Comparison of ENCODE assay signal across 9 cellular contexts in the genomic region with DNA sequence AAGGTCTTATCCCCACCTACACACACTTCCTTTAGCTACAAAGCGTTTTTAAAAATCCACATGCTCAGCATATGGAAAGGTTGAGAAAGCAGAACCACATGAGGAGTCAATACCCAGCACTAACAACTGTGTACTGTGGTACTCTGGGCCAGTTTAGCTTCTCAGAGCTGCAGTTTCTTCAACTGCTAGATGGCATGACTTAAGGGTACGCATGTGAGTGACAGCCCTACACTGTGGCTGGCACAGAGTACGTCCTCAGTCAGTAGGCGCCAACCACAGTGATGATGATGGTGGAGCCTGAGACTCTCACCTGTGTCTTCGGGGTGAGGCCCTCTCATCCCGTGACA. TPM values are rescaled to one million over a fixed set of nuclear protein-coding genes. Genes with fewer than 3 reads are reported as not detected.
DNase-seq lines count a peak whose midpoint lies in the region; ATAC-seq, FAIRE-seq and TF ChIP-seq lines count a peak whose summit lies in the region.
"Had no signal": no experiment of that assay in that cellular context is flagged by ENCODE, and none has a peak within 500 bp of the region (broad histone marks: within the 10 kb centered on the region; RNA-seq: fewer than 3 reads in every experiment).

No MANE protein-coding gene starts in this region.

- no peak for FAIRE-seq in keratinocyte (lab: Jason Lieb, UNC)

- H3K4me1 ChIP-seq in RWPE2 (ENCODE audit: insufficient read depth, poor library complexity, severe bottlenecking): peaks cover 26% of the 10 kb centered on the region
- H3K4me1 ChIP-seq in keratinocyte (ENCODE audit: control insufficient read depth, extremely low read depth, insufficient read depth, low read length): peaks cover 29% of the 10 kb centered on the region
- H3K4me1 ChIP-seq in GM23338 (ENCODE audit: insufficient read depth): peaks cover 16% of the 10 kb centered on the region; the same call in 1 of the 2 replicates
- no peaks in the 10 kb centered on the region for H3K4me1 ChIP-seq in prostate gland (replicated peaks)

- TF ChIP-seq CTCF in RWPE2 (IDR thresholded peaks at IDR 0.05; ENCODE audit: poor library complexity, severe bottlenecking): no peak
- no peak for TF ChIP-seq CTCF in keratinocyte (optimal IDR thresholded peaks at IDR 0.05 in 1 of 3, IDR thresholded peaks at IDR 0.05 in 1 of 3, conservative IDR thresholded peaks at IDR 0.05 in 1 of 3; ENCODE audit: extremely low read depth in 1 of 3, insufficient read depth in 2 of 3, low read length in 3 of 3)
- TF ChIP-seq CTCF in GM23338 (conservative IDR thresholded peaks at IDR 0.05; ENCODE audit: low read depth in 2 of 2): no peak
- TF ChIP-seq CTCF in prostate gland (IDR thresholded peaks at IDR 0.05): no peak

- no peaks in the 10 kb centered on the region for H3K9me1 ChIP-seq in keratinocyte (ENCODE audit: control insufficient read depth, extremely low read depth, insufficient read depth, low read length)

- no peaks in the 10 kb centered on the region for H3F3A ChIP-seq in GM23338 (replicated peaks; ENCODE audit: low read depth)

- no peaks in the 10 kb centered on the region for H3K9me3 ChIP-seq in RWPE2 (ENCODE audit: severe bottlenecking)
- no peaks in the 10 kb centered on the region for H3K9me3 ChIP-seq in keratinocyte (ENCODE audit: control insufficient read depth, low read depth, low read length)
- H3K9me3 ChIP-seq in prostate gland: no peaks in the 10 kb centered on the region

- no peak overlapping the region for H3K9ac ChIP-seq in keratinocyte (ENCODE audit: control insufficient read depth, extremely low read depth, insufficient read depth, low read length)

- H3K27ac ChIP-seq in RWPE2 (ENCODE audit: poor library complexity, severe bottlenecking) (peak overlapping the region; percentile 53), keratinocyte (ENCODE audit: control insufficient read depth, insufficient read depth, low read length) (peak overlapping the region; percentile 80), GM23338 (ENCODE audit: low read depth) (no peak overlapping the region), prostate gland (no peak overlapping the region)

- ATAC-seq in RWPE2 (ENCODE audit: low read depth): no peak
- no peak for ATAC-seq in GM23338

- 72% methylated on average over 6 of the region's 6 CpGs for WGBS in prostate gland

- peak overlapping the region; percentile 15 for H3K4me3 Mint-ChIP-seq in activated T-helper 1 cell treated with anti-CD3 and anti-CD28 coated beads, Interleukin-12 subunit alpha, Interleukin-12 subunit beta, Interleukin-2, Interleukin-4 antibody, amounts not matched to agents 30 ng/mL and 10 ng/mL and 1 ng/mL, durations not matched to agents 14 hours and 24 hours and 36 hours
- no peak overlapping the region for H3K4me3 Mint-ChIP-seq in GM23338

- H3K9me3 Mint-ChIP-seq in activated T-helper 1 cell treated with anti-CD3 and anti-CD28 coated beads, Interleukin-12 subunit alpha, Interleukin-12 subunit beta, Interleukin-2, Interleukin-4 antibody, amounts not matched to agents 30 ng/mL and 10 ng/mL and 1 ng/mL, durations not matched to agents 14 hours and 24 hours and 36 hours: no peaks in the 10 kb centered on the region
- peaks cover 8% of the 10 kb centered on the region; the same call in 2 of the 3 replicates for H3K9me3 Mint-ChIP-seq in GM23338

- DNase-seq in RWPE2 (ENCODE audit: low spot score) (no peak), keratinocyte (ENCODE audit: low read depth, low spot score) (no peak), GM23338 (ENCODE audit: low spot score) (no peak), GM03348 (ENCODE audit: low spot score) (no peak), NCI-H446 treated with DMSO at 0.1 percent for 48 hours (lab: John Stamatoyannopoulos, UW) (no peak), prostate gland (ENCODE audit: low spot score) (no peak)
- DNase-seq in activated T-helper 1 cell treated with anti-CD3 and anti-CD28 coated beads, Interleukin-12 subunit alpha, Interleukin-12 subunit beta, Interleukin-2, Interleukin-4 antibody, amounts not matched to agents 30 ng/mL and 10 ng/mL and 1 ng/mL, durations not matched to agents 14 hours and 24 hours and 36 hours (ENCODE audit: low spot score): no peak
- DNase-seq in stimulated activated CD8-positive, alpha-beta memory T cell treated with anti-CD3 and anti-CD28 coated beads, Interleukin-4, amount 100 ng/mL, for 48 hours: peak; percentile 69
- DNase-seq: erythroblast had no signal

- TF ChIP-seq POLR2A in prostate gland (IDR thresholded peaks at IDR 0.05): no peak

- H3K4me1 Mint-ChIP-seq in activated T-helper 1 cell treated with anti-CD3 and anti-CD28 coated beads, Interleukin-12 subunit alpha, Interleukin-12 subunit beta, Interleukin-2, Interleukin-4 antibody, amounts not matched to agents 30 ng/mL and 10 ng/mL and 1 ng/mL, durations not matched to agents 14 hours and 24 hours and 36 hours (ENCODE audit: low read depth): peaks cover 70% of the 10 kb centered on the region
- peaks cover 37% of the 10 kb centered on the region for H3K4me1 Mint-ChIP-seq in GM23338

- dilution Hi-C loops in keratinocyte (cut with MboI; ENCODE audit: extremely low pct_ligation_motif_present, low sequenced_read_pairs): no loop called here

- no peak overlapping the region for H3K4me3 ChIP-seq in RWPE2 (ENCODE audit: severe bottlenecking)
- H3K4me3 ChIP-seq in keratinocyte (ENCODE audit: control insufficient read depth in 2 of 3, extremely low read depth in 1 of 3, insufficient read depth in 2 of 3, low read depth in 1 of 3, low read length in 3 of 3): no peak overlapping the region
- H3K4me3 ChIP-seq in GM23338: no peak overlapping the region
- H3K4me3 ChIP-seq in prostate gland: no peak overlapping the region

- H3K36me3 Mint-ChIP-seq in activated T-helper 1 cell treated with anti-CD3 and anti-CD28 coated beads, Interleukin-12 subunit alpha, Interleukin-12 subunit beta, Interleukin-2, Interleukin-4 antibody, amounts not matched to agents 30 ng/mL and 10 ng/mL and 1 ng/mL, durations not matched to agents 14 hours and 24 hours and 36 hours (ENCODE audit: low read depth): peaks cover 18% of the 10 kb centered on the region
- H3K36me3 Mint-ChIP-seq in GM23338 (ENCODE audit: low read depth): peaks cover 19% of the 10 kb centered on the region

- H3K36me3 ChIP-seq in RWPE2 (ENCODE audit: low read depth) (peaks cover 17% of the 10 kb centered on the region), keratinocyte (ENCODE audit: control insufficient read depth in 2 of 2, extremely low read depth in 1 of 2, insufficient read depth in 2 of 2, low read length in 2 of 2) (peaks cover 2 to 12% of the 10 kb centered on the region in 2 experiments), GM23338 (ENCODE audit: insufficient read depth) (no peaks in the 10 kb centered on the region; the same call in 1 of the 2 replicates), prostate gland (no peaks in the 10 kb centered on the region)

- H3K27me3 Mint-ChIP-seq in activated T-helper 1 cell treated with anti-CD3 and anti-CD28 coated beads, Interleukin-12 subunit alpha, Interleukin-12 subunit beta, Interleukin-2, Interleukin-4 antibody, amounts not matched to agents 30 ng/mL and 10 ng/mL and 1 ng/mL, durations not matched to agents 14 hours and 24 hours and 36 hours (ENCODE audit: insufficient read depth): no peaks in the 10 kb centered on the region
- H3K27me3 Mint-ChIP-seq in GM23338 (ENCODE audit: insufficient read depth, low read depth, poor library complexity): peaks cover 2% of the 10 kb centered on the region

- H3K9me2 ChIP-seq in GM23338 (ENCODE audit: insufficient read depth): no peaks in the 10 kb centered on the region

- H3K27ac Mint-ChIP-seq in activated T-helper 1 cell treated with anti-CD3 and anti-CD28 coated beads, Interleukin-12 subunit alpha, Interleukin-12 subunit beta, Interleukin-2, Interleukin-4 antibody, amounts not matched to agents 30 ng/mL and 10 ng/mL and 1 ng/mL, durations not matched to agents 14 hours and 24 hours and 36 hours: peak overlapping the region; percentile 83
- no peak overlapping the region for H3K27ac Mint-ChIP-seq in GM23338

- intact Hi-C loops in activated T-helper 1 cell treated with anti-CD3 and anti-CD28 coated beads, Interleukin-12 subunit alpha, Interleukin-12 subunit beta, Interleukin-2, Interleukin-4 antibody, amounts not matched to agents 30 ng/mL and 10 ng/mL and 1 ng/mL, durations not matched to agents 14 hours and 24 hours and 36 hours (cut with micrococcal nuclease): loop anchor here (1.0 to 5.0 kb wide), 5 partner anchors 11 to 73 kb away; a partner anchor contains a TSS
- intact Hi-C loops in prostate gland (cut with DNase I): no loop called here

- H3K4me2 ChIP-seq in keratinocyte (ENCODE audit: control insufficient read depth, extremely low read depth, insufficient read depth, low read depth, low read length) (no peak overlapping the region), GM23338 (no peak overlapping the region)

- H2AFZ ChIP-seq in keratinocyte (ENCODE audit: control insufficient read depth, low read length): no peak overlapping the region
- H2AFZ ChIP-seq in GM23338: no peak overlapping the region

- H4K20me1 ChIP-seq in keratinocyte (ENCODE audit: control insufficient read depth, extremely low read depth, insufficient read depth, low read length) (peaks cover 44% of the 10 kb centered on the region), GM23338 (replicated peaks; ENCODE audit: insufficient read depth) (peaks cover 84% of the 10 kb centered on the region)

- H3K27me3 ChIP-seq in RWPE2 (ENCODE audit: insufficient read depth, poor library complexity, severe bottlenecking) (no peaks in the 10 kb centered on the region), keratinocyte (ENCODE audit: control insufficient read depth, extremely low read depth, insufficient read depth, low read length) (no peaks in the 10 kb centered on the region), GM23338 (ENCODE audit: insufficient read depth) (no peaks in the 10 kb centered on the region), prostate gland (replicated peaks; ENCODE audit: insufficient read depth) (no peaks in the 10 kb centered on the region)

- peaks cover 89% of the 10 kb centered on the region for H3K79me2 ChIP-seq in keratinocyte (ENCODE audit: control insufficient read depth, insufficient read depth, low read length)
- H3K79me2 ChIP-seq in GM23338 (replicated peaks; ENCODE audit: insufficient read depth): peaks cover 94% of the 10 kb centered on the region

RNA-seq across cellular contexts. Expression of a gene that starts 17.4 kb away (rescaled TPM):
- 68.7 and 69.1 TPM in 2 replicates for total RNA-seq in activated T-helper 1 cell treated with anti-CD3 and anti-CD28 coated beads, Interleukin-12 subunit alpha, Interleukin-12 subunit beta, Interleukin-2, Interleukin-4 antibody, amounts not matched to agents 30 ng/mL and 10 ng/mL and 1 ng/mL, durations not matched to agents 14 hours and 24 hours and 36 hours
- polyA plus RNA-seq in keratinocyte (24.0 to 41.9 TPM (median 27.5 TPM) in 3 replicates), GM23338 (2016; fragmentation: Nextera tagmentation; extraction: Ambion mirVana) (133 and 136 TPM in 2 replicates)
- 31.5 TPM for polyA plus RNA-seq in keratinocyte (2011; ENCODE audit: low read depth)
- 16.8 and 27.1 TPM in 2 replicates for polyA plus RNA-seq in keratinocyte (2011; cell fraction: cytosol; rRNA removed)
- polyA plus RNA-seq in keratinocyte (2011; cell fraction: nucleus; rRNA removed): 41.0 and 42.0 TPM in 2 replicates
- polyA plus RNA-seq in keratinocyte (2012; ENCODE audit: low replicate concordance): 34.8 and 39.2 TPM in 2 replicates
- 17.9 to 28.4 TPM (median 25.3 TPM) in 3 replicates for polyA minus RNA-seq in keratinocyte
- 20.3 TPM for polyA minus RNA-seq in keratinocyte (2011; cell fraction: cytosol; rRNA and poly(A)+ RNA removed)
- polyA minus RNA-seq in keratinocyte (2011; cell fraction: nucleus; rRNA and poly(A)+ RNA removed): 17.5 and 18.6 TPM in 2 replicates
- 35.1 and 42.9 TPM in 2 replicates for total RNA-seq in GM23338 (2014; rRNA removed; shearing (Covaris generic))
- total RNA-seq in prostate gland: 10 to 100 TPM; 34.6 to 78.7 TPM

RNA-seq across cellular contexts. Expression of a gene that starts 20.3 kb away (rescaled TPM):
- total RNA-seq in activated T-helper 1 cell treated with anti-CD3 and anti-CD28 coated beads, Interleukin-12 subunit alpha, Interleukin-12 subunit beta, Interleukin-2, Interleukin-4 antibody, amounts not matched to agents 30 ng/mL and 10 ng/mL and 1 ng/mL, durations not matched to agents 14 hours and 24 hours and 36 hours: 118 and 119 TPM in 2 replicates
- 22.8 to 48.7 TPM (median 28.7 TPM) in 3 replicates for polyA plus RNA-seq in keratinocyte
- polyA plus RNA-seq in keratinocyte (2011; ENCODE audit: low read depth): 192 TPM
- polyA plus RNA-seq in keratinocyte (2011; cell fraction: cytosol; rRNA removed): 7.7 and 12.7 TPM in 2 replicates
- 208 and 280 TPM in 2 replicates for polyA plus RNA-seq in keratinocyte (2011; cell fraction: nucleus; rRNA removed)
- polyA plus RNA-seq in keratinocyte (2012; ENCODE audit: low replicate concordance): 36.1 and 107 TPM in 2 replicates
- 53.4 to 109 TPM (median 55.2 TPM) in 3 replicates for polyA minus RNA-seq in keratinocyte
- polyA minus RNA-seq in keratinocyte (2011; cell fraction: cytosol; rRNA and poly(A)+ RNA removed): 23.4 TPM
- 96.3 and 96.6 TPM in 2 replicates for polyA minus RNA-seq in keratinocyte (2011; cell fraction: nucleus; rRNA and poly(A)+ RNA removed)
- 66.1 and 79.9 TPM in 2 replicates for total RNA-seq in GM23338 (2014; rRNA removed; shearing (Covaris generic))
- polyA plus RNA-seq in GM23338 (2016; fragmentation: Nextera tagmentation; extraction: Ambion mirVana): 13.5 and 14.0 TPM in 2 replicates
- 10 to 100 TPM; 25.8 to 53.5 TPM for total RNA-seq in prostate gland

Comparison
In these comparisons a context has a peak if more than half of its experiments do, and no peak if none do; other contexts are left out.
1. H3K27ac ChIP-seq: peak in RWPE2 (single experiment) and keratinocyte (single experiment); none in GM23338 (single experiment) and prostate gland (0 of 2).